12 cellular contexts compared by ENCODE assay signal in genomic region chr6:84522135-84522535, GRCh38.
A peak's percentile ranks its signal among the peaks of the same experiment; 100 is the strongest.
DNase-seq lines count a peak whose midpoint lies in the region; ATAC-seq and TF ChIP-seq lines count a peak whose summit lies in the region.
"Had no signal": no experiment of that assay in that cellular context is flagged by ENCODE, and none has a peak within 500 bp of the region (broad histone marks: within the 10 kb centered on the region; RNA-seq: fewer than 3 reads in every experiment).

No MANE protein-coding gene starts in this region.

- no peak overlapping the region for H3K27ac ChIP-seq in RWPE2 (ENCODE audit: poor library complexity, severe bottlenecking)
- H3K27ac ChIP-seq: parathyroid adenoma had no signal

- H3K4me3 ChIP-seq in RWPE2 (ENCODE audit: severe bottlenecking), result no peak overlapping the region
- H3K4me3 ChIP-seq in fibroblast of mammary gland (ENCODE audit: control insufficient read depth, low read depth, low read length), result no peak overlapping the region
- H3K4me3 ChIP-seq in retinal pigment epithelial cell (ENCODE audit: low read length), result no peak overlapping the region

- ATAC-seq in RWPE2 (ENCODE audit: low read depth) (peak; percentile 98), HG03095 (IDR thresholded peaks at IDR 0.05; ENCODE audit: unreplicated experiment) (no peak), GM18858 (IDR thresholded peaks at IDR 0.05; ENCODE audit: unreplicated experiment) (no peak)

- DNase-seq in ELR (ENCODE audit: low read depth) (peak; percentile 90), RWPE2 (ENCODE audit: low spot score) (no peak), fibroblast of mammary gland (ENCODE audit: low read depth) (peak; percentile 98), retinal pigment epithelial cell (ENCODE audit: low read depth) (peak; percentile 39), GOT3 (lab: John Stamatoyannopoulos, UW) (no peak)
- no peak for DNase-seq in stimulated activated CD4-positive, alpha-beta T cell treated with anti-CD3 and anti-CD28 coated beads, Interleukin-1b, Interleukin-23, amount 100 ng/mL, for 48 hours
- DNase-seq: cerebellar nuclear complex, NCI-H345, T-helper 1 cell had no signal

- no peaks in the 10 kb centered on the region for H3K9me3 ChIP-seq in RWPE2 (ENCODE audit: severe bottlenecking)

- H3K4me1 ChIP-seq in RWPE2 (ENCODE audit: insufficient read depth, poor library complexity, severe bottlenecking), result peaks cover 6% of the 10 kb centered on the region
- H3K4me1 ChIP-seq: parathyroid adenoma had no signal

- H3K36me3 ChIP-seq in RWPE2 (ENCODE audit: low read depth), result no peaks in the 10 kb centered on the region

- no peaks in the 10 kb centered on the region for H3K27me3 ChIP-seq in RWPE2 (ENCODE audit: insufficient read depth, poor library complexity, severe bottlenecking)

- no peak for TF ChIP-seq CTCF in RWPE2 (IDR thresholded peaks at IDR 0.05; ENCODE audit: poor library complexity, severe bottlenecking)
- no peak for TF ChIP-seq CTCF in fibroblast of mammary gland (conservative IDR thresholded peaks at IDR 0.05; ENCODE audit: control insufficient read depth, insufficient read depth, low read depth, low read length)
- no peak for TF ChIP-seq CTCF in retinal pigment epithelial cell (conservative IDR thresholded peaks at IDR 0.05; ENCODE audit: low read depth, low read length)

Comparison
In these comparisons a context has a peak if more than half of its experiments do, and no peak if none do; other contexts are left out.
1. DNase-seq: peak in ELR (single experiment), fibroblast of mammary gland (single experiment) and retinal pigment epithelial cell (single experiment); none in RWPE2 (single experiment), stimulated activated CD4-positive, alpha-beta T cell treated with anti-CD3 and anti-CD28 coated beads, Interleukin-1b, Interleukin-23, amount 100 ng/mL, for 48 hours (single experiment) and GOT3 (single experiment).